Comparison of ENCODE assay signal across 8 cellular contexts in the genomic region with DNA sequence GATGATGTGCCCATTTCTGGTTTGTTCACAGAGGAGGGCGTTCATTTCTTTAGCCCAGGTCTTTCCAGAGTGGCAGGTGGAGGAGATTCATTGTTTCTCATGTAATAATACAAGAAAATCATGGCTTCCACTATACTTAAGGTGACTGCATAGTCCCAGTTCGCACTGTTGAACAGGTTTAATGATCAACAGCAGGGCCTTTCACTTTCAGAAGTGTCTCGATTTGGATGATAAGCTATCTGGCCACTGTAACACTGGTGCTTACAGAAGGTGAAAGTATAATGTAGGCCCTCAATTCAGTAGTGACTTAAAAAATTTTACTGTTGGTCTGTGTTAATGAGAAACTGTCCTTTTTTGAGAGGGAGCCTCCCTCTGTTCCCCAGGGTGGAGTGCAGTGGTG. TPM values are rescaled to one million over a fixed set of nuclear protein-coding genes. Genes with fewer than 3 reads are reported as not detected.
A peak's percentile ranks its signal among the peaks of the same experiment; 100 is the strongest.
DNase-seq lines count a peak whose midpoint lies in the region; ATAC-seq and TF ChIP-seq lines count a peak whose summit lies in the region.

No MANE protein-coding gene starts in this region.

- H3K4me1 ChIP-seq in MM.1S (ENCODE audit: low read length): peaks cover 6% of the 10 kb centered on the region
- H3K4me1 ChIP-seq in tibial artery: peaks cover 0 to 28% (median 24%) of the 10 kb centered on the region in 4 donors

- TF ChIP-seq CTCF in GM12875 (IDR thresholded peaks at IDR 0.05; ENCODE audit: borderline replicate concordance, insufficient read depth, low read depth, low read length): no peak
- TF ChIP-seq CTCF in MM.1S (IDR thresholded peaks at IDR 0.05; ENCODE audit: low read length): no peak
- no peak for TF ChIP-seq CTCF in fibroblast of pulmonary artery (IDR thresholded peaks at IDR 0.05; ENCODE audit: low read length, missing control alignments)
- no peak for TF ChIP-seq CTCF in tibial artery (IDR thresholded peaks at IDR 0.05)

- no peak overlapping the region for H3K9ac ChIP-seq in MM.1S (ENCODE audit: low read length)

- intact Hi-C loops in tibial artery (cut with DNase I; ENCODE audit: low total_unique reads): loop anchor here (5.0 to 10.0 kb wide), 2 partner anchors 47 to 370 kb away; a partner anchor contains a TSS

- ATAC-seq in GM21619 (IDR thresholded peaks at IDR 0.05; ENCODE audit: unreplicated experiment): peak; percentile 55

- no peak overlapping the region for H3K27ac ChIP-seq in MM.1S (ENCODE audit: low read length)
- peak overlapping the region in 1 of 2 donors; percentile 93 for H3K27ac ChIP-seq in tibial artery

- DNase-seq in MM.1S (peak; percentile 21), fibroblast of pulmonary artery (ENCODE audit: low read depth) (no peak), tibial artery (no peak), NCI-H1417 (lab: John Stamatoyannopoulos, UW) (no peak), COLO829 (ENCODE audit: low spot score) (no peak), H7 (no peak)

- H3K9me3 ChIP-seq in MM.1S (replicated peaks; ENCODE audit: insufficient read depth, low read length) (no peaks in the 10 kb centered on the region), tibial artery (no peaks in the 10 kb centered on the region)

- peaks cover 51% of the 10 kb centered on the region for H3K79me2 ChIP-seq in MM.1S (ENCODE audit: low read length)

- H3F3A ChIP-seq in MM.1S (ENCODE audit: insufficient read depth, low read length): no peaks in the 10 kb centered on the region; the same call in 1 of the 2 replicates

- H3K27me3 ChIP-seq in MM.1S (replicated peaks; ENCODE audit: insufficient read depth, low read length): no peaks in the 10 kb centered on the region
- no peaks in the 10 kb centered on the region for H3K27me3 ChIP-seq in tibial artery
- peaks cover 8% of the 10 kb centered on the region; the same call in 1 of the 2 replicates for H3K27me3 ChIP-seq in H7 (ENCODE audit: control insufficient read depth, insufficient read depth, low read length)

- peak overlapping the region; percentile 70 for H3K4me2 ChIP-seq in MM.1S (ENCODE audit: low read depth, low read length)

- no peaks in the 10 kb centered on the region for H3K9me2 ChIP-seq in MM.1S (replicated peaks; ENCODE audit: insufficient read depth, low read length)

- H3K36me3 ChIP-seq in MM.1S (replicated peaks; ENCODE audit: insufficient read depth, low read length) (peaks cover 5% of the 10 kb centered on the region; the same call in 1 of the 2 replicates), tibial artery (peaks cover 6 to 20% (median 10%) of the 10 kb centered on the region in 3 donors), H7 (replicated peaks; ENCODE audit: control insufficient read depth, insufficient read depth, low read length) (no peaks in the 10 kb centered on the region)

- no peak overlapping the region for H2AFZ ChIP-seq in MM.1S (ENCODE audit: low read length)

- H3K4me3 ChIP-seq in GM12875 (ENCODE audit: low read depth, low read length) (peak overlapping the region; percentile 90), MM.1S (ENCODE audit: low read length) (peak overlapping the region; percentile 98; the same call in 1 of the 2 replicates), fibroblast of pulmonary artery (replicated peaks; ENCODE audit: low read depth, low read length) (peak overlapping the region; percentile 83), tibial artery (peak overlapping the region; percentile 89 to 99), H7 (ENCODE audit: insufficient read depth, low read depth, low read length) (no peak overlapping the region)

- no peaks in the 10 kb centered on the region for H4K20me1 ChIP-seq in MM.1S (ENCODE audit: insufficient read depth, low read length)

RNA-seq across cellular contexts. Expression of a gene that starts 1.4 kb away (rescaled TPM):
- total RNA-seq in H7 (2014; rRNA removed; shearing (Covaris generic)): 13.0 and 15.1 TPM in 2 replicates

RNA-seq across cellular contexts. Expression of a gene that starts 51.6 kb away (rescaled TPM):
- 23.1 and 44.6 TPM in 2 replicates for total RNA-seq in H7 (2014; rRNA removed; shearing (Covaris generic))
